Comparison of ENCODE assay signal across 14 cellular contexts in genomic region chr7:88090671-88091070, GRCh38.
DNase-seq lines count a peak whose midpoint lies in the region; ATAC-seq and TF ChIP-seq lines count a peak whose summit lies in the region.
"Had no signal": no experiment of that assay in that cellular context is flagged by ENCODE, and none has a peak within 500 bp of the region (broad histone marks: within the 10 kb centered on the region; RNA-seq: fewer than 3 reads in every experiment).

No MANE protein-coding gene starts in this region.

- H3K4me1 ChIP-seq in BLaER1 treated with 17β-estradiol and CSF1 and Interleukin-3, amounts not matched to agents 10 nM and 100 nM = peaks cover 0 to 15% (median 9%) of the 10 kb centered on the region in 10 experiments; a peak in 10 of 20 replicates
- peaks cover 0 to 38% of the 10 kb centered on the region in 2 experiments; a peak in 2 of 4 replicates for H3K4me1 ChIP-seq in SK-N-SH (ENCODE audit: control insufficient read depth in 1 of 2, insufficient read depth in 2 of 2, low read depth in 1 of 2, low read length in 1 of 2)
- H3K4me1 ChIP-seq in BE2C = no peaks in the 10 kb centered on the region

- H2AFZ ChIP-seq in SK-N-SH (ENCODE audit: low read depth) = no peak overlapping the region

- POLR2A ChIA-PET in SK-N-SH (lab: Yijun Ruan, JAX) = no interaction called here
- POLR2A ChIA-PET in HEK293T (lab: Yijun Ruan, JAX) = no interaction called here

- H3F3A ChIP-seq in SK-N-SH (replicated peaks; ENCODE audit: insufficient read depth) = no peaks in the 10 kb centered on the region

- ATAC-seq in GM18907 (IDR thresholded peaks at IDR 0.05; ENCODE audit: unreplicated experiment) (peak; percentile 68), HG02798 (IDR thresholded peaks at IDR 0.05; ENCODE audit: poor library complexity, unreplicated experiment) (peak; percentile 71)
- ATAC-seq: gastroesophageal sphincter had no signal

- 45% methylated on average over 2 of the region's 2 CpGs for WGBS in SK-N-SH (ENCODE audit: low lambda C conversion rate)

- no peak overlapping the region for H3K4me3 ChIP-seq in BLaER1 treated with 17β-estradiol and CSF1 and Interleukin-3, amounts not matched to agents 10 nM and 100 nM
- H3K4me3 ChIP-seq in SK-N-SH (ENCODE audit: low read depth in 2 of 2, low read length in 1 of 2) (no peak overlapping the region), BE2C (ENCODE audit: low read depth, low read length) (no peak overlapping the region)
- H3K4me3 ChIP-seq: gastroesophageal sphincter had no signal

- H3K79me2 ChIP-seq in SK-N-SH (ENCODE audit: insufficient read depth) = no peaks in the 10 kb centered on the region

- H3K36me3 ChIP-seq in BLaER1 treated with 17β-estradiol and CSF1 and Interleukin-3, amounts not matched to agents 10 nM and 100 nM = no peaks in the 10 kb centered on the region
- H3K36me3 ChIP-seq in SK-N-SH (replicated peaks in 1 of 2; ENCODE audit: control insufficient read depth in 1 of 2, insufficient read depth in 2 of 2, low read length in 1 of 2) (no peaks in the 10 kb centered on the region), BE2C (no peaks in the 10 kb centered on the region)
- H3K36me3 ChIP-seq: gastroesophageal sphincter had no signal

- TF ChIP-seq CTCF in SK-N-SH (IDR thresholded peaks at IDR 0.05) (no peak), BE2C (IDR thresholded peaks at IDR 0.05; ENCODE audit: low read depth, low read length) (no peak)

- no peaks in the 10 kb centered on the region for H3K9me3 ChIP-seq in BLaER1 treated with 17β-estradiol and CSF1 and Interleukin-3, amounts not matched to agents 10 nM and 100 nM (replicated peaks in 1 of 11)
- H3K9me3 ChIP-seq in SK-N-SH = no peaks in the 10 kb centered on the region
- H3K9me3 ChIP-seq in BE2C = no peaks in the 10 kb centered on the region
- H3K9me3 ChIP-seq: gastroesophageal sphincter had no signal

- H4K20me1 ChIP-seq in BLaER1 treated with 17β-estradiol and CSF1 and Interleukin-3, amounts not matched to agents 10 nM and 100 nM = no peaks in the 10 kb centered on the region
- H4K20me1 ChIP-seq in SK-N-SH (ENCODE audit: insufficient read depth) = no peaks in the 10 kb centered on the region

- no peak for TF ChIP-seq RAD21 in SK-N-SH (IDR thresholded peaks at IDR 0.05; ENCODE audit: low read length)

- no peak overlapping the region for H3K27ac ChIP-seq in BLaER1 treated with 17β-estradiol and CSF1 and Interleukin-3, amounts not matched to agents 10 nM and 100 nM
- peak overlapping the region in 1 of 2 experiments; percentile 39; a peak in 1 of 4 replicates for H3K27ac ChIP-seq in SK-N-SH (ENCODE audit: low read depth in 2 of 2, low read length in 1 of 2)
- H3K27ac ChIP-seq: C4-2B, gastroesophageal sphincter had no signal

- TF ChIP-seq EP300 in SK-N-SH (IDR thresholded peaks at IDR 0.05; ENCODE audit: borderline replicate concordance in 1 of 2, low read depth in 1 of 2, low read length in 1 of 2) = peak in 1 of 2 experiments; percentile 33; a peak in 1 of 4 replicates

- no peaks in the 10 kb centered on the region for H3K9me2 ChIP-seq in SK-N-SH

- H3K4me2 ChIP-seq in BLaER1 treated with 17β-estradiol and CSF1 and Interleukin-3, amounts not matched to agents 10 nM and 100 nM = peak overlapping the region in 8 of 11 experiments; percentile 1 to 54 (median 33); a peak in 12 of 22 replicates
- 0 out of 2 replicates have a peak overlapping the region, but pooled peaks have one; percentile 13 for H3K4me2 ChIP-seq in SK-N-SH

- CTCF ChIA-PET in SK-N-SH (lab: Yijun Ruan, JAX) (interaction anchor here (0.6 to 2.4 kb wide), 5 partner anchors 11 to 206 kb away, joined by 3 to 8 read pairs (median 3); no protein-coding TSS in a partner anchor), HEK293T (lab: Yijun Ruan, JAX) (no interaction called here)

- DNase-seq in SK-N-SH (no peak), mesenteric fat pad (ENCODE audit: low spot score) (no peak), BE2C (no peak), glomerular visceral epithelial cell (ENCODE audit: extremely low spot score) (no peak), HEK293T (ENCODE audit: extremely low spot score) (no peak)
- DNase-seq: activated CD8-positive, alpha-beta memory T cell treated with anti-CD3 and anti-CD28 coated beads for 24 hours; KBM-7; NCI-H2029 treated with DMSO at 0.1 percent for 48 hours; stimulated activated CD4-positive, alpha-beta T cell treated with anti-CD3 and anti-CD28 coated beads, Interleukin-12 subunit alpha, Interleukin-12 subunit beta, amount 100 ng/mL, for 4 hours had no signal

- no peaks in the 10 kb centered on the region for H3K27me3 ChIP-seq in BLaER1 treated with 17β-estradiol and CSF1 and Interleukin-3, amounts not matched to agents 10 nM and 100 nM
- no peaks in the 10 kb centered on the region for H3K27me3 ChIP-seq in SK-N-SH (ENCODE audit: insufficient read depth)
- no peaks in the 10 kb centered on the region for H3K27me3 ChIP-seq in BE2C
- H3K27me3 ChIP-seq: gastroesophageal sphincter had no signal

- H3K9ac ChIP-seq in BLaER1 treated with 17β-estradiol and CSF1 and Interleukin-3, amounts not matched to agents 10 nM and 100 nM = no peak overlapping the region
- no peak overlapping the region for H3K9ac ChIP-seq in SK-N-SH

TF ChIP-seq in SK-N-SH, 30 proteins besides CTCF, POLR2A, EP300 and RAD21:
- TF ChIP-seq ZBTB33 (IDR thresholded peaks at IDR 0.05; ENCODE audit: borderline replicate concordance, low read depth) = no peak
- TF ChIP-seq USF1 (IDR thresholded peaks at IDR 0.05; ENCODE audit: borderline replicate concordance, low read depth) = no peak
- TF ChIP-seq TCF12 (IDR thresholded peaks at IDR 0.05) = no peak
- no peak for TF ChIP-seq FOXM1 (IDR thresholded peaks at IDR 0.05; ENCODE audit: low read depth)

TF ChIP-seq in HEK293T, 16 proteins besides CTCF, POLR2A, EP300 and RAD21:
- TF ChIP-seq ELF4 (IDR thresholded peaks at IDR 0.05) (no peak), ZNF384 (IDR thresholded peaks at IDR 0.05) (no peak), CTBP1 (IDR thresholded peaks at IDR 0.05; ENCODE audit: borderline replicate concordance) (no peak), FOXM1 (IDR thresholded peaks at IDR 0.05; ENCODE audit: borderline replicate concordance) (no peak), ARNT (IDR thresholded peaks at IDR 0.05) (no peak)
